Comparison of ENCODE assay signal across 9 cellular contexts in genomic region chr11:33899383-33900037, GRCh38. TPM values are rescaled to one million over a fixed set of nuclear protein-coding genes. Genes with fewer than 3 reads are reported as not detected.
DNase-seq lines count a peak whose midpoint lies in the region; ATAC-seq and TF ChIP-seq lines count a peak whose summit lies in the region.
"Had no signal": no experiment of that assay in that cellular context is flagged by ENCODE, and none has a peak within 500 bp of the region (broad histone marks: within the 10 kb centered on the region; RNA-seq: fewer than 3 reads in every experiment).

No MANE protein-coding gene starts in this region.

- H2BK120ac ChIP-seq in trophoblast cell (ENCODE audit: insufficient read depth, low read length, poor library complexity): no peak overlapping the region

- H3K4ac ChIP-seq in trophoblast cell (ENCODE audit: low read depth, low read length): no peak overlapping the region

- H3K9me3 Mint-ChIP-seq in nephron progenitor cell: no peaks in the 10 kb centered on the region
- no peaks in the 10 kb centered on the region for H3K9me3 Mint-ChIP-seq in activated CD4-positive, alpha-beta memory T cell treated with anti-CD3 and anti-CD28 coated beads, Interleukin-2, amount 10 ng/mL, durations not matched to agents 7 days and 5 days

- no peaks in the 10 kb centered on the region for H3K79me2 ChIP-seq in PC-3 (ENCODE audit: low read length)
- no peaks in the 10 kb centered on the region for H3K79me2 ChIP-seq in OCI-LY7 (ENCODE audit: insufficient read depth, low read depth, low read length)
- no peaks in the 10 kb centered on the region for H3K79me2 ChIP-seq in trophoblast cell (ENCODE audit: control insufficient read depth, insufficient read depth, low read length, poor library complexity)

- H3K4me2 ChIP-seq in BLaER1 (peak overlapping the region; percentile 63), PC-3 (ENCODE audit: low read length) (no peak overlapping the region), OCI-LY7 (ENCODE audit: low read length) (no peak overlapping the region), trophoblast cell (ENCODE audit: low read length) (no peak overlapping the region)

- H2BK5ac ChIP-seq in trophoblast cell (ENCODE audit: low read depth, low read length, poor library complexity): no peak overlapping the region

- H4K20me1 ChIP-seq in BLaER1 (no peaks in the 10 kb centered on the region), PC-3 (ENCODE audit: low read length) (no peaks in the 10 kb centered on the region), OCI-LY7 (ENCODE audit: insufficient read depth, low read length) (no peaks in the 10 kb centered on the region)

- no peak overlapping the region for H3K27ac ChIP-seq in BLaER1
- no peak overlapping the region for H3K27ac ChIP-seq in PC-3 (ENCODE audit: low read length)
- no peak overlapping the region for H3K27ac ChIP-seq in OCI-LY7 (ENCODE audit: low read depth, low read length, poor library complexity, severe bottlenecking)
- no peak overlapping the region for H3K27ac ChIP-seq in trophoblast cell (ENCODE audit: low read depth, low read length)
- H3K27ac ChIP-seq: SJSA1 had no signal

- H3K27me3 ChIP-seq in BLaER1: no peaks in the 10 kb centered on the region
- peaks cover 29% of the 10 kb centered on the region for H3K27me3 ChIP-seq in PC-3 (ENCODE audit: low read length)
- no peaks in the 10 kb centered on the region for H3K27me3 ChIP-seq in trophoblast cell (ENCODE audit: insufficient read depth, low read length)

- no peaks in the 10 kb centered on the region for H3K27me3 Mint-ChIP-seq in nephron progenitor cell (ENCODE audit: low read depth, poor library complexity)
- H3K27me3 Mint-ChIP-seq in activated CD4-positive, alpha-beta memory T cell treated with anti-CD3 and anti-CD28 coated beads, Interleukin-2, amount 10 ng/mL, durations not matched to agents 7 days and 5 days: peaks cover 64% of the 10 kb centered on the region

- H3K79me1 ChIP-seq in trophoblast cell (ENCODE audit: low read length): no peaks in the 10 kb centered on the region

- H3K9me3 ChIP-seq in BLaER1: no peaks in the 10 kb centered on the region
- no peaks in the 10 kb centered on the region for H3K9me3 ChIP-seq in PC-3 (ENCODE audit: low read length)
- H3K9me3 ChIP-seq in OCI-LY7 (ENCODE audit: low read length): no peaks in the 10 kb centered on the region
- H3K9me3 ChIP-seq in trophoblast cell (ENCODE audit: insufficient read depth, low read depth, low read length): no peaks in the 10 kb centered on the region
- H3K9me3 ChIP-seq: SJSA1 had no signal

- H3K4me1 Mint-ChIP-seq in nephron progenitor cell: peaks cover 48% of the 10 kb centered on the region
- peaks cover 3% of the 10 kb centered on the region for H3K4me1 Mint-ChIP-seq in activated CD4-positive, alpha-beta memory T cell treated with anti-CD3 and anti-CD28 coated beads, Interleukin-2, amount 10 ng/mL, durations not matched to agents 7 days and 5 days

- no peaks in the 10 kb centered on the region for H3F3A ChIP-seq in PC-3 (ENCODE audit: low read length, unreplicated experiment)

- H3K9me2 ChIP-seq in PC-3 (replicated peaks; ENCODE audit: low read length): no peaks in the 10 kb centered on the region
- H3K9me2 ChIP-seq in OCI-LY7 (ENCODE audit: insufficient read depth, low read length): no peaks in the 10 kb centered on the region

- BruUV-seq in PC-3 (replicated peaks; lab: Mats Ljungman, UMichigan): no TSS peak
- no TSS peak for BruUV-seq in OCI-LY7 (replicated peaks; lab: Mats Ljungman, UMichigan)

- H4K12ac ChIP-seq in trophoblast cell (ENCODE audit: low read depth, low read length): no peak overlapping the region

- intact Hi-C loops in PC-3 (cut with micrococcal nuclease): no loop called here
- intact Hi-C loops in OCI-LY7 (cut with micrococcal nuclease; ENCODE audit: unreplicated experiment): no loop called here

- H3K36me3 ChIP-seq in BLaER1: no peaks in the 10 kb centered on the region
- H3K36me3 ChIP-seq in PC-3 (ENCODE audit: low read depth, low read length): no peaks in the 10 kb centered on the region
- H3K36me3 ChIP-seq in OCI-LY7 (ENCODE audit: insufficient read depth, low read length): no peaks in the 10 kb centered on the region
- H3K36me3 ChIP-seq in trophoblast cell (ENCODE audit: control insufficient read depth in 1 of 2, insufficient read depth in 2 of 2, low read length in 2 of 2): no peaks in the 10 kb centered on the region
- H3K36me3 ChIP-seq: SJSA1 had no signal

- peaks cover 56% of the 10 kb centered on the region for H3K4me1 ChIP-seq in BLaER1
- H3K4me1 ChIP-seq in PC-3 (ENCODE audit: insufficient read depth, low read length): peaks cover 8% of the 10 kb centered on the region; the same call in 1 of the 2 replicates
- H3K4me1 ChIP-seq in OCI-LY7 (ENCODE audit: insufficient read depth, low read length, poor library complexity, severe bottlenecking): peaks cover 17% of the 10 kb centered on the region
- peaks cover 0 to 2% of the 10 kb centered on the region in 2 experiments for H3K4me1 ChIP-seq in trophoblast cell (ENCODE audit: control insufficient read depth in 1 of 2, insufficient read depth in 2 of 2, low read length in 2 of 2)
- H3K4me1 ChIP-seq: SJSA1 had no signal

- no CpG with 5 or more reads among the region's 11 CpGs for WGBS in trophoblast cell (ENCODE audit: extremely low coverage, insufficient coverage, insufficient read length)

- H3K9ac ChIP-seq in BLaER1 (no peak overlapping the region), PC-3 (ENCODE audit: low read length) (no peak overlapping the region), trophoblast cell (ENCODE audit: low read length) (no peak overlapping the region)

- H2AFZ ChIP-seq in PC-3 (ENCODE audit: low read length) (no peak overlapping the region), OCI-LY7 (ENCODE audit: low read length) (no peak overlapping the region), trophoblast cell (ENCODE audit: insufficient read depth, low read length, poor library complexity) (no peak overlapping the region)

- peak; percentile 80 for DNase-seq in PC-3
- DNase-seq in fibroblast of peridontal ligament (ENCODE audit: extremely low read depth): peak; percentile 79
- DNase-seq in nephron progenitor cell: no peak
- DNase-seq in activated T-cell treated with anti-CD3 and anti-CD28 coated beads, Interleukin-2, amount 50 U/mL, for 48 hours: no peak
- DNase-seq in OCI-LY7 (ENCODE audit: low spot score): no peak
- DNase-seq in trophoblast cell: no peak
- no peak for DNase-seq in activated CD4-positive, alpha-beta memory T cell treated with anti-CD3 and anti-CD28 coated beads, Interleukin-2, amount 10 ng/mL, durations not matched to agents 7 days and 5 days

- H3K27ac Mint-ChIP-seq in nephron progenitor cell: peak overlapping the region; percentile 57
- no peak overlapping the region for H3K27ac Mint-ChIP-seq in activated CD4-positive, alpha-beta memory T cell treated with anti-CD3 and anti-CD28 coated beads, Interleukin-2, amount 10 ng/mL, durations not matched to agents 7 days and 5 days

- CTCF ChIA-PET in PC-3 (lab: Charles Lee): interaction anchor here (0.7 kb wide), 1 partner anchor 441 kb away, joined by 3 read pairs; no protein-coding TSS in a partner anchor
- CTCF ChIA-PET in OCI-LY7 (lab: Charles Lee; ENCODE audit: unreplicated experiment): no interaction called here
- CTCF ChIA-PET in activated CD4-positive, alpha-beta memory T cell treated with anti-CD3 and anti-CD28 coated beads, Interleukin-2, amount 10 ng/mL, durations not matched to agents 7 days and 5 days (lab: Charles Lee): interaction anchor here (1.0 kb wide), 1 partner anchor 89 kb away, joined by 3 read pairs; no protein-coding TSS in a partner anchor

- no peak for TF ChIP-seq CTCF in PC-3 (conservative IDR thresholded peaks at IDR 0.05; ENCODE audit: low read depth, low read length)
- TF ChIP-seq CTCF in nephron progenitor cell (IDR thresholded peaks at IDR 0.05): no peak
- TF ChIP-seq CTCF in OCI-LY7 (conservative IDR thresholded peaks at IDR 0.05; ENCODE audit: low read length): no peak

- no peak overlapping the region for H4K8ac ChIP-seq in trophoblast cell (ENCODE audit: low read depth, low read length)

- peak; percentile 96 for ATAC-seq in PC-3

- no peak overlapping the region for H3K23ac ChIP-seq in trophoblast cell (ENCODE audit: low read length)

- H3K18ac ChIP-seq in trophoblast cell (ENCODE audit: low read length): no peak overlapping the region

- H2BK12ac ChIP-seq in trophoblast cell (ENCODE audit: low read length): no peak overlapping the region

- no peak overlapping the region for H3K4me3 Mint-ChIP-seq in nephron progenitor cell
- no peak overlapping the region for H3K4me3 Mint-ChIP-seq in activated CD4-positive, alpha-beta memory T cell treated with anti-CD3 and anti-CD28 coated beads, Interleukin-2, amount 10 ng/mL, durations not matched to agents 7 days and 5 days

- H3K36me3 Mint-ChIP-seq in nephron progenitor cell (ENCODE audit: low read depth): no peaks in the 10 kb centered on the region
- H3K36me3 Mint-ChIP-seq in activated CD4-positive, alpha-beta memory T cell treated with anti-CD3 and anti-CD28 coated beads, Interleukin-2, amount 10 ng/mL, durations not matched to agents 7 days and 5 days (ENCODE audit: low read depth): no peaks in the 10 kb centered on the region

- H2AK5ac ChIP-seq in trophoblast cell (ENCODE audit: low read length): no peak overlapping the region

- no peak overlapping the region for H3K4me3 ChIP-seq in BLaER1
- no peak overlapping the region for H3K4me3 ChIP-seq in PC-3 (ENCODE audit: low read length)
- no peak overlapping the region for H3K4me3 ChIP-seq in OCI-LY7 (ENCODE audit: low read depth, low read length, poor library complexity, severe bottlenecking)
- H3K4me3 ChIP-seq in trophoblast cell (ENCODE audit: low read depth, low read length): no peak overlapping the region
- H3K4me3 ChIP-seq: SJSA1 had no signal

- POLR2A ChIA-PET in PC-3 (lab: Charles Lee; ENCODE audit: unreplicated experiment): no interaction called here
- POLR2A ChIA-PET in OCI-LY7 (lab: Charles Lee): interaction anchor here (1.0 kb wide), 1 partner anchor 32 kb away, joined by 3 read pairs; no protein-coding TSS in a partner anchor
- POLR2A ChIA-PET in activated CD4-positive, alpha-beta memory T cell treated with anti-CD3 and anti-CD28 coated beads, Interleukin-2, amount 10 ng/mL, durations not matched to agents 7 days and 5 days (lab: Charles Lee): no interaction called here

- H4K91ac ChIP-seq in trophoblast cell (ENCODE audit: low read depth, low read length): no peak overlapping the region

- no peak overlapping the region for H3K14ac ChIP-seq in trophoblast cell (ENCODE audit: low read length)

RNA-seq across cellular contexts. Expression of gene LMO2, which starts 7.6 kb away (rescaled TPM):
- total RNA-seq in PC-3 (2014; rRNA removed): 0.23 and 0.51 TPM in 2 replicates
- total RNA-seq in OCI-LY7 (2014; rRNA removed; shearing (Covaris generic)): not detected in 2 replicates
- total RNA-seq in OCI-LY7 (2022): 0.89 and 2.0 TPM in 2 replicates
- 19.6 and 19.9 TPM in 2 replicates for polyA plus RNA-seq in trophoblast cell (2013)
- total RNA-seq in activated CD4-positive, alpha-beta memory T cell treated with anti-CD3 and anti-CD28 coated beads, Interleukin-2, amount 10 ng/mL, durations not matched to agents 7 days and 5 days: not detected
- total RNA-seq: SJSA1 had no signal

Comparison
In these comparisons a context has a peak if more than half of its experiments do, and no peak if none do; other contexts are left out.
1. DNase-seq: peak in PC-3 (single experiment) and fibroblast of peridontal ligament (single experiment); none in nephron progenitor cell (single experiment), activated T-cell treated with anti-CD3 and anti-CD28 coated beads, Interleukin-2, amount 50 U/mL, for 48 hours (0 of 2), OCI-LY7 (single experiment), trophoblast cell (0 of 2) and activated CD4-positive, alpha-beta memory T cell treated with anti-CD3 and anti-CD28 coated beads, Interleukin-2, amount 10 ng/mL, durations not matched to agents 7 days and 5 days (single experiment).